Comparison of ENCODE assay signal across 18 cellular contexts in the genomic region with DNA sequence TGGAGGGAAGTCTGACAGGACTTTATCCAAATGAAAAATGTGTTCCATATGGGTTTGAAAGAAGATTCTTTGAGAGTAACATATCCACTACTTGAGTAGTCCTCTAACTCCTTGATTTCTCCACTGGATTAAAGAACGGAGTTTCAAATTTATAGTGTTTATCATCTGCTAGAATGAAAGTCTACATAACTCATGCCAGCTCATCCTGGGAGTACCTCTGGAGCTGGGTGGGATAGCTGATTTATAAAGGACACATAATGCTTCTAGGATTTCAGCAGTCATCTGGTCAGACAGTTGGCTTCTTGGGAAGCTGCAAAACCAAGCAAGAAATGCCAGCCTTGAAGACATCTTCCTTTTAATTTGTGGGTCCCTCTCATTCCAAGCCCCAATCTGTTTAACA. TPM values are rescaled to one million over a fixed set of nuclear protein-coding genes. Genes with fewer than 3 reads are reported as not detected.
DNase-seq lines count a peak whose midpoint lies in the region; ATAC-seq and TF ChIP-seq lines count a peak whose summit lies in the region.
"Had no signal": no experiment of that assay in that cellular context is flagged by ENCODE, and none has a peak within 500 bp of the region (broad histone marks: within the 10 kb centered on the region; RNA-seq: fewer than 3 reads in every experiment).

No MANE protein-coding gene starts in this region.

- no peak for TF ChIP-seq EP300 in gastroesophageal sphincter (IDR thresholded peaks at IDR 0.05)

- H3K27me3 ChIP-seq in gastroesophageal sphincter = no peaks in the 10 kb centered on the region
- H3K27me3 ChIP-seq: body of pancreas, upper lobe of left lung had no signal

- TF ChIP-seq POLR2A in gastroesophageal sphincter (IDR thresholded peaks at IDR 0.05) = no peak

- H3K27me3 Mint-ChIP-seq in activated CD4-positive, alpha-beta T cell treated with anti-CD3 and anti-CD28 coated beads for 36 hours = peaks cover 7% of the 10 kb centered on the region

- H3K27ac Mint-ChIP-seq in activated CD4-positive, alpha-beta T cell treated with anti-CD3 and anti-CD28 coated beads for 36 hours = no peak overlapping the region
- H3K27ac Mint-ChIP-seq: activated naive CD4-positive, alpha-beta T cell treated with anti-CD3 and anti-CD28 coated beads for 36 hours; CD14-positive monocyte; progenitor cell of endocrine pancreas had no signal

- H3K4me3 ChIP-seq in gastroesophageal sphincter = no peak overlapping the region
- H3K4me3 ChIP-seq: body of pancreas, upper lobe of left lung had no signal

- H3K4me3 Mint-ChIP-seq in activated CD4-positive, alpha-beta T cell treated with anti-CD3 and anti-CD28 coated beads for 36 hours = no peak overlapping the region
- H3K4me3 Mint-ChIP-seq: activated naive CD4-positive, alpha-beta T cell treated with anti-CD3 and anti-CD28 coated beads for 36 hours; CD14-positive monocyte; stimulated activated effector memory CD8-positive, alpha-beta T cell treated with anti-CD3 and anti-CD28 coated beads, Interleukin-12 subunit alpha, Interleukin-12 subunit beta, amount 100 ng/mL, for 72 hours had no signal

- peaks cover 0 to 10% of the 10 kb centered on the region in 2 donors for H3K36me3 ChIP-seq in gastroesophageal sphincter

- in situ Hi-C loops in GM13976 (cut with MboI; ENCODE audit: low sequenced_read_pairs, unreplicated experiment) = no loop called here

- 10 to 60% methylated on average over 1 of the region's 1 CpG for WGBS in gastroesophageal sphincter (ENCODE audit: low coverage in 1 of 2), 2 donors

- intact Hi-C loops in activated CD4-positive, alpha-beta T cell treated with anti-CD3 and anti-CD28 coated beads for 36 hours (cut with DNase I, micrococcal nuclease) = loop anchor here (5.0 kb wide), 3 partner anchors 564 to 749 kb away; a partner anchor contains a TSS

- peaks cover 59% of the 10 kb centered on the region for H3K4me1 Mint-ChIP-seq in activated CD4-positive, alpha-beta T cell treated with anti-CD3 and anti-CD28 coated beads for 36 hours

- H3K9me3 Mint-ChIP-seq in activated CD4-positive, alpha-beta T cell treated with anti-CD3 and anti-CD28 coated beads for 36 hours (ENCODE audit: low read depth) = no peaks in the 10 kb centered on the region
- H3K9me3 Mint-ChIP-seq: activated naive CD4-positive, alpha-beta T cell treated with anti-CD3 and anti-CD28 coated beads for 36 hours; stimulated activated effector memory CD8-positive, alpha-beta T cell treated with anti-CD3 and anti-CD28 coated beads, Interleukin-12 subunit alpha, Interleukin-12 subunit beta, amount 100 ng/mL, for 72 hours had no signal

- CTCF ChIA-PET in activated CD4-positive, alpha-beta T cell treated with anti-CD3 and anti-CD28 coated beads for 36 hours (lab: Charles Lee) = interaction anchor here (0.6 to 3.1 kb wide), 8 partner anchors 9 to 229 kb away, joined by 3 to 18 read pairs (median 3); no protein-coding TSS in a partner anchor

- no peaks in the 10 kb centered on the region for H3K9me3 ChIP-seq in gastroesophageal sphincter
- H3K9me3 ChIP-seq: body of pancreas, upper lobe of left lung had no signal

- no peak for TF ChIP-seq CTCF in gastroesophageal sphincter (IDR thresholded peaks at IDR 0.05)
- no peak for TF ChIP-seq CTCF in GM13976 (IDR thresholded peaks at IDR 0.05; ENCODE audit: borderline replicate concordance, control extremely low read depth, extremely low read depth, insufficient read depth, missing control alignments)

- H3K36me3 Mint-ChIP-seq in activated CD4-positive, alpha-beta T cell treated with anti-CD3 and anti-CD28 coated beads for 36 hours (ENCODE audit: low read depth) = peaks cover 19% of the 10 kb centered on the region

- DNase-seq in HCEC 1CT (peak; percentile 43), substantia nigra (lab: John Stamatoyannopoulos, UW) (no peak), GM19238 (ENCODE audit: insufficient read length, low spot score) (no peak), GM13976 (ENCODE audit: low spot score) (no peak)
- no peak for DNase-seq in activated CD4-positive, alpha-beta T cell treated with anti-CD3 and anti-CD28 coated beads for 36 hours
- DNase-seq: activated naive CD4-positive, alpha-beta T cell treated with anti-CD3 and anti-CD28 coated beads for 36 hours; body of pancreas; dermis blood vessel endothelial cell; DND-41; NCI-H1436; NCI-H2227 treated with DMSO at 0.1 percent for 48 hours; upper lobe of left lung had no signal

- H3K27ac ChIP-seq in angular gyrus (ENCODE audit: low read depth, low read length) (peak overlapping the region; percentile 79), gastroesophageal sphincter (peak overlapping the region in 3 of 4 donors; percentile 7 to 38 (median 37)), substantia nigra (ENCODE audit: low read depth, low read length, poor library complexity, severe bottlenecking) (peak overlapping the region; percentile 71)
- H3K27ac ChIP-seq: body of pancreas, upper lobe of left lung had no signal

- POLR2A ChIA-PET in activated CD4-positive, alpha-beta T cell treated with anti-CD3 and anti-CD28 coated beads for 36 hours (lab: Charles Lee) = no interaction called here

- H3K4me1 ChIP-seq in gastroesophageal sphincter = peaks cover 0 to 75% (median 30%) of the 10 kb centered on the region in 3 donors

- no peak for ATAC-seq in gastroesophageal sphincter
- no peak for ATAC-seq in activated CD4-positive, alpha-beta T cell treated with anti-CD3 and anti-CD28 coated beads for 36 hours
- ATAC-seq in GM19023 (IDR thresholded peaks at IDR 0.05; ENCODE audit: unreplicated experiment) = no peak
- ATAC-seq: body of pancreas; stimulated activated effector memory CD8-positive, alpha-beta T cell treated with anti-CD3 and anti-CD28 coated beads, Interleukin-12 subunit alpha, Interleukin-12 subunit beta, amount 100 ng/mL, for 72 hours had no signal

RNA-seq across cellular contexts. Expression of a gene that starts 3.1 kb away (rescaled TPM):
- total RNA-seq in gastroesophageal sphincter = 10 to 100 TPM; 19.1 to 49.1 (median 34.0) TPM
- 10 to 100 TPM; 29.9 to 49.1 TPM for total RNA-seq in activated CD4-positive, alpha-beta T cell treated with anti-CD3 and anti-CD28 coated beads for 36 hours
